ENCODE assay signal across 27 cellular contexts in genomic region chr4:144710526-144710912, GRCh38.
A peak's percentile ranks its signal among the peaks of the same experiment; 100 is the strongest.
DNase-seq lines count a peak whose midpoint lies in the region; ATAC-seq and TF ChIP-seq lines count a peak whose summit lies in the region.
"Had no signal": no experiment of that assay in that cellular context is flagged by ENCODE, and none has a peak within 500 bp of the region (broad histone marks: within the 10 kb centered on the region; RNA-seq: fewer than 3 reads in every experiment).

No MANE protein-coding gene starts in this region.

- peak overlapping the region; percentile 22 for H3K4me2 ChIP-seq in PC-3 (ENCODE audit: low read length)
- H3K4me2 ChIP-seq in mesendoderm (ENCODE audit: low read length), result no peak overlapping the region
- H3K4me2 ChIP-seq: neural progenitor cell had no signal

- H3K9me2 ChIP-seq in PC-3 (replicated peaks; ENCODE audit: low read length), result no peaks in the 10 kb centered on the region

- TF ChIP-seq CTCF in PC-3 (conservative IDR thresholded peaks at IDR 0.05; ENCODE audit: low read depth, low read length), result no peak
- no peak for TF ChIP-seq CTCF in choroid plexus epithelial cell (conservative IDR thresholded peaks at IDR 0.05; ENCODE audit: low read depth, low read length)

- H2BK5ac ChIP-seq in mesendoderm (ENCODE audit: low read length), result no peak overlapping the region

- H2AK5ac ChIP-seq in mesendoderm (ENCODE audit: low read length), result no peak overlapping the region

- peak overlapping the region; percentile 36 for H3K27ac ChIP-seq in PC-3 (ENCODE audit: low read length)
- H3K27ac ChIP-seq in mesendoderm (ENCODE audit: low read depth, low read length), result no peak overlapping the region
- no peak overlapping the region for H3K27ac ChIP-seq in CD8-positive, alpha-beta memory T cell (ENCODE audit: low read depth, low read length)
- H3K27ac ChIP-seq: body of pancreas, colonic mucosa, esophagus muscularis mucosa, lower lobe of right lung, neural progenitor cell, sigmoid colon, stomach, transverse colon had no signal

- no peak overlapping the region for H3K23ac ChIP-seq in mesendoderm (ENCODE audit: low read length)

- no peak overlapping the region for H2BK15ac ChIP-seq in mesendoderm (replicated peaks; ENCODE audit: low read depth)

- no peaks in the 10 kb centered on the region for H3K9me3 ChIP-seq in PC-3 (ENCODE audit: low read length)
- no peaks in the 10 kb centered on the region for H3K9me3 ChIP-seq in CD8-positive, alpha-beta memory T cell (ENCODE audit: low read length)
- H3K9me3 ChIP-seq: body of pancreas, colonic mucosa, esophagus muscularis mucosa, lower lobe of right lung, sigmoid colon, stomach, transverse colon had no signal

- H2AFZ ChIP-seq in PC-3 (ENCODE audit: low read length), result no peak overlapping the region
- H2AFZ ChIP-seq: neural progenitor cell had no signal

- H3K4me1 ChIP-seq in PC-3 (ENCODE audit: insufficient read depth, low read length) (peaks cover 27% of the 10 kb centered on the region), mesendoderm (ENCODE audit: control insufficient read depth, low read depth, low read length) (peaks cover 3% of the 10 kb centered on the region)
- no peaks in the 10 kb centered on the region for H3K4me1 ChIP-seq in CD8-positive, alpha-beta memory T cell (ENCODE audit: insufficient read depth, low read length)
- H3K4me1 ChIP-seq: colonic mucosa, lower lobe of right lung, sigmoid colon, stomach had no signal

- POLR2A ChIA-PET in PC-3 (lab: Charles Lee; ENCODE audit: unreplicated experiment), result no interaction called here
- POLR2A ChIA-PET in CD8-positive, alpha-beta memory T cell (lab: Charles Lee), result no interaction called here

- no peak overlapping the region for H4K5ac ChIP-seq in mesendoderm (ENCODE audit: low read length)

- DNase-seq in EL, result peak; percentile 11
- no peak for DNase-seq in PC-3
- peak; percentile 32 for DNase-seq in choroid plexus epithelial cell (ENCODE audit: low read depth)
- no peak for DNase-seq in mesendoderm
- no peak for DNase-seq in CD8-positive, alpha-beta memory T cell
- no peak for DNase-seq in NCI-H1105 treated with DMSO at 0.1 percent for 48 hours (lab: John Stamatoyannopoulos, UW)
- DNase-seq: activated B cell treated with CpG ODN at 0.5 μM for 24 hours; activated CD4-positive, alpha-beta T cell treated with anti-CD3 and anti-CD28 coated beads, Interleukin-2, amount 50 U/mL, for 48 hours; activated effector memory CD4-positive, alpha-beta T cell treated with anti-CD3 and anti-CD28 coated beads, Interleukin-2, amount 50 U/mL, for 16 hours; body of pancreas; colonic mucosa; effector memory CD8-positive, alpha-beta T cell; GDM1; lower lobe of right lung; NCI-H1048; NCI-H1930; NCI-H226; NCI-H82; sigmoid colon; stomach; T-helper 9 cell had no signal

- H3K9ac ChIP-seq in PC-3 (ENCODE audit: low read length), result no peak overlapping the region
- no peak overlapping the region for H3K9ac ChIP-seq in mesendoderm (ENCODE audit: low read length)
- H3K9ac ChIP-seq: neural progenitor cell had no signal

- H3K79me2 ChIP-seq in PC-3 (ENCODE audit: low read length) (no peaks in the 10 kb centered on the region), mesendoderm (ENCODE audit: control insufficient read depth, insufficient read depth, low read length) (no peaks in the 10 kb centered on the region)

- H3K4me1 Mint-ChIP-seq in CD8-positive, alpha-beta memory T cell, result no peaks in the 10 kb centered on the region

- no peaks in the 10 kb centered on the region for H3K36me3 Mint-ChIP-seq in CD8-positive, alpha-beta memory T cell
- H3K36me3 Mint-ChIP-seq: CD14-positive monocyte, neural progenitor cell had no signal

- H3K79me1 ChIP-seq in mesendoderm (ENCODE audit: low read length), result no peaks in the 10 kb centered on the region

- no peak overlapping the region for H3K4ac ChIP-seq in mesendoderm (ENCODE audit: low read depth, low read length)

- CTCF ChIA-PET in PC-3 (lab: Charles Lee), result no interaction called here
- CTCF ChIA-PET in CD8-positive, alpha-beta memory T cell (lab: Charles Lee), result no interaction called here

- no peak overlapping the region for H2BK120ac ChIP-seq in mesendoderm (ENCODE audit: low read depth, low read length)

- no TSS peak for BruUV-seq in PC-3 (replicated peaks; lab: Mats Ljungman, UMichigan)

- intact Hi-C loops in PC-3 (cut with micrococcal nuclease), result loop anchor here (1.0 to 5.0 kb wide), 3 partner anchors 53 to 127 kb away; no protein-coding TSS in a partner anchor

- no peak for ATAC-seq in PC-3
- no peak for ATAC-seq in GM19035 (IDR thresholded peaks at IDR 0.05; ENCODE audit: unreplicated experiment)
- ATAC-seq in activated CD4-positive, CD25-positive, alpha-beta regulatory T cell treated with anti-CD3 and anti-CD28 coated beads, Interleukin-2, amount 50 U/mL, for 24 hours, result no peak
- ATAC-seq: body of pancreas; effector memory CD8-positive, alpha-beta T cell; lower lobe of right lung had no signal

- peaks cover 0 to 2% of the 10 kb centered on the region in 2 donors for H3K27me3 Mint-ChIP-seq in CD8-positive, alpha-beta memory T cell
- H3K27me3 Mint-ChIP-seq: activated B cell treated with CpG ODN at 0.5 μM for 24 hours; effector memory CD8-positive, alpha-beta T cell had no signal

- H3F3A ChIP-seq in PC-3 (ENCODE audit: low read length, unreplicated experiment), result no peaks in the 10 kb centered on the region

- H3K4me3 ChIP-seq in PC-3 (ENCODE audit: low read length) (no peak overlapping the region), choroid plexus epithelial cell (ENCODE audit: low read depth, low read length) (no peak overlapping the region), mesendoderm (ENCODE audit: low read length) (no peak overlapping the region)
- no peak overlapping the region for H3K4me3 ChIP-seq in CD8-positive, alpha-beta memory T cell (ENCODE audit: low read length)
- H3K4me3 ChIP-seq: body of pancreas, colonic mucosa, esophagus muscularis mucosa, lower lobe of right lung, neural progenitor cell, sigmoid colon, stomach, transverse colon had no signal

- H3K4me3 Mint-ChIP-seq in CD8-positive, alpha-beta memory T cell, result no peak overlapping the region
- H3K4me3 Mint-ChIP-seq: activated B cell treated with CpG ODN at 0.5 μM for 24 hours; CD14-positive monocyte; effector memory CD8-positive, alpha-beta T cell; neural progenitor cell had no signal

- no peak overlapping the region for H4K8ac ChIP-seq in mesendoderm (ENCODE audit: low read depth, low read length)

- peak overlapping the region; percentile 60 for H3K18ac ChIP-seq in mesendoderm (ENCODE audit: low read length)

- no peak overlapping the region for H3K56ac ChIP-seq in mesendoderm (ENCODE audit: low read length)

- H3K9me3 Mint-ChIP-seq in CD8-positive, alpha-beta memory T cell, result peaks cover 0 to 2% (median 0%) of the 10 kb centered on the region in 5 donors
- H3K9me3 Mint-ChIP-seq: activated B cell treated with CpG ODN at 0.5 μM for 24 hours, neural progenitor cell had no signal

- H3K36me3 ChIP-seq in PC-3 (ENCODE audit: low read depth, low read length), result no peaks in the 10 kb centered on the region
- H3K36me3 ChIP-seq in mesendoderm (ENCODE audit: control insufficient read depth, insufficient read depth, low read length), result no peaks in the 10 kb centered on the region
- no peaks in the 10 kb centered on the region for H3K36me3 ChIP-seq in CD8-positive, alpha-beta memory T cell (ENCODE audit: insufficient read depth, low read length)
- H3K36me3 ChIP-seq: colonic mucosa, esophagus muscularis mucosa, lower lobe of right lung, neural progenitor cell, sigmoid colon, stomach, transverse colon had no signal

- 0 out of 2 replicates have a peak, but pooled peaks cover 6% of the 10 kb centered on the region for H3K27me3 ChIP-seq in PC-3 (ENCODE audit: low read length)
- no peaks in the 10 kb centered on the region for H3K27me3 ChIP-seq in mesendoderm (ENCODE audit: insufficient read depth, low read length, poor library complexity)
- H3K27me3 ChIP-seq in CD8-positive, alpha-beta memory T cell (ENCODE audit: insufficient read depth, low read length, poor library complexity, severe bottlenecking), result no peaks in the 10 kb centered on the region
- H3K27me3 ChIP-seq: body of pancreas, colonic mucosa, esophagus muscularis mucosa, neural progenitor cell, sigmoid colon, stomach, transverse colon had no signal

- no peak overlapping the region for H3K27ac Mint-ChIP-seq in CD8-positive, alpha-beta memory T cell
- H3K27ac Mint-ChIP-seq: activated B cell treated with CpG ODN at 0.5 μM for 24 hours; CD14-positive monocyte; effector memory CD8-positive, alpha-beta T cell; neural progenitor cell had no signal

- no peaks in the 10 kb centered on the region for H4K20me1 ChIP-seq in PC-3 (ENCODE audit: low read length)

Comparison
In these comparisons a context has a peak if more than half of its experiments do, and no peak if none do; other contexts are left out.
1. DNase-seq: peak in EL (single experiment) and choroid plexus epithelial cell (single experiment); none in PC-3 (single experiment), mesendoderm (single experiment), CD8-positive, alpha-beta memory T cell (0 of 5) and NCI-H1105 treated with DMSO at 0.1 percent for 48 hours (single experiment).